Comparison of ENCODE assay signal across 1 cellular context in the genomic region with DNA sequence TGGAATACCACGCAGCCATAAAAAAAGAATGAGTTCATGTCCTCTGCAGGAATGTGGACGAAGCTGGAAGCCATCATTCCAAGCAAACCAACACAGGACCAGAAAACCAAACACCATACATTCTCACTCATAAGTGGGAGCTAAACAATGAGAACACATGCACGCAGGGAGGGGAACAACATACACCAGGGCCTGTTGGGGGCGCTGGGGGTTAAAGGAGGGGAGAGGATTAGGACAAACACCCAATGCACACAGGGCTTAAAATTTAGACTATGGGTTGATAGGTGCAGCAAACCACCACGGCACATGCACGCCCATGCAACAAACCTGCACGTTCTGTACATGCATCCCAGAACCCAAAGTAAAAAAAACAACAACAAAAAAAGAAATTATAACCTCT.
TF ChIP-seq lines count a peak whose summit lies in the region.

No MANE protein-coding gene starts in this region.

TF ChIP-seq in GM23338, 12 proteins besides CTCF, POLR2A, EP300 and RAD21 (continued from another document):
- TF ChIP-seq, protein P1, sequence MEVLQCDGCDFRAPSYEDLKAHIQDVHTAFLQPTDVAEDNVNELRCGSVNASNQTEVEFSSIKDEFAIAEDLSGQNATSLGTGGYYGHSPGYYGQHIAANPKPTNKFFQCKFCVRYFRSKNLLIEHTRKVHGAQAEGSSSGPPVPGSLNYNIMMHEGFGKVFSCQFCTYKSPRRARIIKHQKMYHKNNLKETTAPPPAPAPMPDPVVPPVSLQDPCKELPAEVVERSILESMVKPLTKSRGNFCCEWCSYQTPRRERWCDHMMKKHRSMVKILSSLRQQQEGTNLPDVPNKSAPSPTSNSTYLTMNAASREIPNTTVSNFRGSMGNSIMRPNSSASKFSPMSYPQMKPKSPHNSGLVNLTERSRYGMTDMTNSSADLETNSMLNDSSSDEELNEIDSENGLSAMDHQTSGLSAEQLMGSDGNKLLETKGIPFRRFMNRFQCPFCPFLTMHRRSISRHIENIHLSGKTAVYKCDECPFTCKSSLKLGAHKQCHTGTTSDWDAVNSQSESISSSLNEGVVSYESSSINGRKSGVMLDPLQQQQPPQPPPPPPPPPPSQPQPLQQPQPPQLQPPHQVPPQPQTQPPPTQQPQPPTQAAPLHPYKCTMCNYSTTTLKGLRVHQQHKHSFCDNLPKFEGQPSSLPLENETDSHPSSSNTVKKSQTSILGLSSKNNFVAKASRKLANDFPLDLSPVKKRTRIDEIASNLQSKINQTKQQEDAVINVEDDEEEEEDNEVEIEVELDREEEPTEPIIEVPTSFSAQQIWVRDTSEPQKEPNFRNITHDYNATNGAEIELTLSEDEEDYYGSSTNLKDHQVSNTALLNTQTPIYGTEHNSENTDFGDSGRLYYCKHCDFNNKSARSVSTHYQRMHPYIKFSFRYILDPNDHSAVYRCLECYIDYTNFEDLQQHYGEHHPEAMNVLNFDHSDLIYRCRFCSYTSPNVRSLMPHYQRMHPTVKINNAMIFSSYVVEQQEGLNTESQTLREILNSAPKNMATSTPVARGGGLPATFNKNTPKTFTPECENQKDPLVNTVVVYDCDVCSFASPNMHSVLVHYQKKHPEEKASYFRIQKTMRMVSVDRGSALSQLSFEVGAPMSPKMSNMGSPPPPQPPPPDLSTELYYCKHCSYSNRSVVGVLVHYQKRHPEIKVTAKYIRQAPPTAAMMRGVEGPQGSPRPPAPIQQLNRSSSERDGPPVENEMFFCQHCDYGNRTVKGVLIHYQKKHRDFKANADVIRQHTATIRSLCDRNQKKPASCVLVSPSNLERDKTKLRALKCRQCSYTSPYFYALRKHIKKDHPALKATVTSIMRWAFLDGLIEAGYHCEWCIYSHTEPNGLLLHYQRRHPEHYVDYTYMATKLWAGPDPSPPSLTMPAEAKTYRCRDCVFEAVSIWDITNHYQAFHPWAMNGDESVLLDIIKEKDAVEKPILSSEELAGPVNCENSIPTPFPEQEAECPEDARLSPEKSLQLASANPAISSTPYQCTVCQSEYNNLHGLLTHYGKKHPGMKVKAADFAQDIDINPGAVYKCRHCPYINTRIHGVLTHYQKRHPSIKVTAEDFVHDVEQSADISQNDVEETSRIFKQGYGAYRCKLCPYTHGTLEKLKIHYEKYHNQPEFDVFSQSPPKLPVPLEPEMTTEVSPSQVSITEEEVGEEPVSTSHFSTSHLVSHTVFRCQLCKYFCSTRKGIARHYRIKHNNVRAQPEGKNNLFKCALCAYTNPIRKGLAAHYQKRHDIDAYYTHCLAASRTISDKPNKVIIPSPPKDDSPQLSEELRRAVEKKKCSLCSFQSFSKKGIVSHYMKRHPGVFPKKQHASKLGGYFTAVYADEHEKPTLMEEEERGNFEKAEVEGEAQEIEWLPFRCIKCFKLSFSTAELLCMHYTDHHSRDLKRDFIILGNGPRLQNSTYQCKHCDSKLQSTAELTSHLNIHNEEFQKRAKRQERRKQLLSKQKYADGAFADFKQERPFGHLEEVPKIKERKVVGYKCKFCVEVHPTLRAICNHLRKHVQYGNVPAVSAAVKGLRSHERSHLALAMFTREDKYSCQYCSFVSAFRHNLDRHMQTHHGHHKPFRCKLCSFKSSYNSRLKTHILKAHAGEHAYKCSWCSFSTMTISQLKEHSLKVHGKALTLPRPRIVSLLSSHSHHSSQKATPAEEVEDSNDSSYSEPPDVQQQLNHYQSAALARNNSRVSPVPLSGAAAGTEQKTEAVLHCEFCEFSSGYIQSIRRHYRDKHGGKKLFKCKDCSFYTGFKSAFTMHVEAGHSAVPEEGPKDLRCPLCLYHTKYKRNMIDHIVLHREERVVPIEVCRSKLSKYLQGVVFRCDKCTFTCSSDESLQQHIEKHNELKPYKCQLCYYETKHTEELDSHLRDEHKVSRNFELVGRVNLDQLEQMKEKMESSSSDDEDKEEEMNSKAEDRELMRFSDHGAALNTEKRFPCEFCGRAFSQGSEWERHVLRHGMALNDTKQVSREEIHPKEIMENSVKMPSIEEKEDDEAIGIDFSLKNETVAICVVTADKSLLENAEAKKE (CRISPR knock-in tag; IDR thresholded peaks at IDR 0.05) = no peak
- TF ChIP-seq STAT1 (IDR thresholded peaks at IDR 0.05; ENCODE audit: unreplicated experiment) = no peak
- TF ChIP-seq, protein P2, sequence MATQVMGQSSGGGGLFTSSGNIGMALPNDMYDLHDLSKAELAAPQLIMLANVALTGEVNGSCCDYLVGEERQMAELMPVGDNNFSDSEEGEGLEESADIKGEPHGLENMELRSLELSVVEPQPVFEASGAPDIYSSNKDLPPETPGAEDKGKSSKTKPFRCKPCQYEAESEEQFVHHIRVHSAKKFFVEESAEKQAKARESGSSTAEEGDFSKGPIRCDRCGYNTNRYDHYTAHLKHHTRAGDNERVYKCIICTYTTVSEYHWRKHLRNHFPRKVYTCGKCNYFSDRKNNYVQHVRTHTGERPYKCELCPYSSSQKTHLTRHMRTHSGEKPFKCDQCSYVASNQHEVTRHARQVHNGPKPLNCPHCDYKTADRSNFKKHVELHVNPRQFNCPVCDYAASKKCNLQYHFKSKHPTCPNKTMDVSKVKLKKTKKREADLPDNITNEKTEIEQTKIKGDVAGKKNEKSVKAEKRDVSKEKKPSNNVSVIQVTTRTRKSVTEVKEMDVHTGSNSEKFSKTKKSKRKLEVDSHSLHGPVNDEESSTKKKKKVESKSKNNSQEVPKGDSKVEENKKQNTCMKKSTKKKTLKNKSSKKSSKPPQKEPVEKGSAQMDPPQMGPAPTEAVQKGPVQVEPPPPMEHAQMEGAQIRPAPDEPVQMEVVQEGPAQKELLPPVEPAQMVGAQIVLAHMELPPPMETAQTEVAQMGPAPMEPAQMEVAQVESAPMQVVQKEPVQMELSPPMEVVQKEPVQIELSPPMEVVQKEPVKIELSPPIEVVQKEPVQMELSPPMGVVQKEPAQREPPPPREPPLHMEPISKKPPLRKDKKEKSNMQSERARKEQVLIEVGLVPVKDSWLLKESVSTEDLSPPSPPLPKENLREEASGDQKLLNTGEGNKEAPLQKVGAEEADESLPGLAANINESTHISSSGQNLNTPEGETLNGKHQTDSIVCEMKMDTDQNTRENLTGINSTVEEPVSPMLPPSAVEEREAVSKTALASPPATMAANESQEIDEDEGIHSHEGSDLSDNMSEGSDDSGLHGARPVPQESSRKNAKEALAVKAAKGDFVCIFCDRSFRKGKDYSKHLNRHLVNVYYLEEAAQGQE (IDR thresholded peaks at IDR 0.05; ENCODE audit: unreplicated experiment) = no peak
- no peak for TF ChIP-seq ZNF331 (CRISPR knock-in tag; IDR thresholded peaks at IDR 0.05; ENCODE audit: low read depth)
- no peak for TF ChIP-seq NANOG (IDR thresholded peaks at IDR 0.05; ENCODE audit: borderline replicate concordance)
